In genomic region chr1:32886012-32886827, GRCh38 we compare ENCODE assay signal across 1 cellular context.
TF ChIP-seq lines count a peak whose summit lies in the region.

Gene HPCA (plus strand): TSS chr1:32886491. CDS start chr1:32888899, 2,408 bp downstream.

TF ChIP-seq in HepG2, 621 proteins besides CTCF, POLR2A, EP300 and RAD21 (continued from another document and continues in another):
- TF ChIP-seq ZBTB40 (IDR thresholded peaks at IDR 0.05) (no peak), ZBTB40 (CRISPR knock-in tag; IDR thresholded peaks at IDR 0.05) (peak; percentile 92), GATAD2A (CRISPR knock-in tag; IDR thresholded peaks at IDR 0.05) (peak; percentile 51; the same call in 1 of the 2 replicates), EEA1 (CRISPR knock-in tag; IDR thresholded peaks at IDR 0.05; ENCODE audit: borderline replicate concordance) (peak; percentile 97), MEF2D (CRISPR knock-in tag; IDR thresholded peaks at IDR 0.05) (peak; percentile 94), NFE2 (CRISPR knock-in tag; IDR thresholded peaks at IDR 0.05) (no peak), ZBTB38 (CRISPR knock-in tag; IDR thresholded peaks at IDR 0.05) (peak; percentile 94), JDP2 (CRISPR knock-in tag; IDR thresholded peaks at IDR 0.05; ENCODE audit: borderline replicate concordance) (peak; percentile 90; the same call in 1 of the 2 replicates), ATF7-NPFF (CRISPR knock-in tag; IDR thresholded peaks at IDR 0.05; ENCODE audit: low read depth) (peak; percentile 99), NAIF1 (CRISPR knock-in tag; IDR thresholded peaks at IDR 0.05; ENCODE audit: borderline replicate concordance) (peak; percentile 89; the same call in 1 of the 2 replicates), ZHX1 (CRISPR knock-in tag; IDR thresholded peaks at IDR 0.05; ENCODE audit: low read depth) (peak; percentile 67), GFI1 (CRISPR knock-in tag; IDR thresholded peaks at IDR 0.05; ENCODE audit: borderline replicate concordance) (peak; percentile 80; the same call in 1 of the 2 replicates), ZMYM2 (CRISPR knock-in tag; IDR thresholded peaks at IDR 0.05) (0 out of 2 replicates have a peak, but pooled peaks have one; percentile 43), IRF2 (CRISPR knock-in tag; IDR thresholded peaks at IDR 0.05) (peak; percentile 73), ATRX (CRISPR knock-in tag; IDR thresholded peaks at IDR 0.05; ENCODE audit: borderline replicate concordance) (0 out of 2 replicates have a peak, but pooled peaks have one; percentile 51), KDM4B (CRISPR knock-in tag; IDR thresholded peaks at IDR 0.05) (peak; percentile 99), BRF2 (CRISPR knock-in tag; IDR thresholded peaks at IDR 0.05) (peak; percentile 84; the same call in 1 of the 2 replicates), ZNF331 (CRISPR knock-in tag; IDR thresholded peaks at IDR 0.05) (peak; percentile 95), KLF11 (CRISPR knock-in tag; IDR thresholded peaks at IDR 0.05) (peak; percentile 99), HCFC1 (IDR thresholded peaks at IDR 0.05; ENCODE audit: low read depth, low read length) (no peak), LBX2 (CRISPR knock-in tag; IDR thresholded peaks at IDR 0.05; ENCODE audit: borderline replicate concordance) (peak; percentile 97; the same call in 1 of the 2 replicates), SIX1 (CRISPR knock-in tag; IDR thresholded peaks at IDR 0.05; ENCODE audit: borderline replicate concordance) (peak; percentile 61), CEBPB (IDR thresholded peaks at IDR 0.05; ENCODE audit: borderline replicate concordance, low read depth, low read length) (no peak), ZNF160 (CRISPR knock-in tag; IDR thresholded peaks at IDR 0.05) (peak; percentile 96), NFE2L2 (IDR thresholded peaks at IDR 0.05; ENCODE audit: low read length) (no peak), ZFP37 (CRISPR knock-in tag; IDR thresholded peaks at IDR 0.05; ENCODE audit: borderline replicate concordance) (peak; percentile 96), GATA4 (IDR thresholded peaks at IDR 0.05; ENCODE audit: borderline replicate concordance, low read depth) (no peak), ZNF607 (CRISPR knock-in tag; IDR thresholded peaks at IDR 0.05; ENCODE audit: borderline replicate concordance) (peak; percentile 99), NFIC (IDR thresholded peaks at IDR 0.05; ENCODE audit: low read length) (no peak), PHB2 (IDR thresholded peaks at IDR 0.05; ENCODE audit: partially characterized antibody) (no peak), ATAD3A (CRISPR knock-in tag; IDR thresholded peaks at IDR 0.05) (peak; percentile 97), EZH2 (conservative IDR thresholded peaks at IDR 0.05; ENCODE audit: low read depth, low read length) (no peak), NR0B2 (CRISPR knock-in tag; IDR thresholded peaks at IDR 0.05) (peak; percentile 95), THAP8 (CRISPR knock-in tag; IDR thresholded peaks at IDR 0.05; ENCODE audit: borderline replicate concordance) (peak; percentile 97), ZNF335 (CRISPR knock-in tag; IDR thresholded peaks at IDR 0.05) (peak; percentile 94), SMC3 (IDR thresholded peaks at IDR 0.05; ENCODE audit: low read length) (no peak), ZBTB10 (CRISPR knock-in tag; IDR thresholded peaks at IDR 0.05; ENCODE audit: borderline replicate concordance) (peak; percentile 90; the same call in 1 of the 2 replicates), ZNF766 (CRISPR knock-in tag; IDR thresholded peaks at IDR 0.05; ENCODE audit: borderline replicate concordance) (peak; percentile 98), PBX2 (CRISPR knock-in tag; IDR thresholded peaks at IDR 0.05) (no peak), GPN1 (CRISPR knock-in tag; IDR thresholded peaks at IDR 0.05; ENCODE audit: borderline replicate concordance) (peak; percentile 97), MXD3 (CRISPR knock-in tag; IDR thresholded peaks at IDR 0.05) (peak; percentile 100), SALL2 (CRISPR knock-in tag; IDR thresholded peaks at IDR 0.05) (peak; percentile 97), ZNF879 (CRISPR knock-in tag; IDR thresholded peaks at IDR 0.05) (peak; percentile 98), ZNF383 (CRISPR knock-in tag; IDR thresholded peaks at IDR 0.05; ENCODE audit: borderline replicate concordance) (no peak), SNAI1 (CRISPR knock-in tag; IDR thresholded peaks at IDR 0.05; ENCODE audit: borderline replicate concordance) (peak; percentile 99), ZNF552 (CRISPR knock-in tag; IDR thresholded peaks at IDR 0.05; ENCODE audit: borderline replicate concordance) (peak; percentile 58; the same call in 1 of the 2 replicates), ZNF12 (CRISPR knock-in tag; IDR thresholded peaks at IDR 0.05) (peak; percentile 91), ELF3 (CRISPR knock-in tag; IDR thresholded peaks at IDR 0.05) (peak; percentile 87), DPF2 (CRISPR knock-in tag; IDR thresholded peaks at IDR 0.05; ENCODE audit: borderline replicate concordance, low read depth) (no peak)
